Comparison of ENCODE assay signal across 18 cellular contexts in the genomic region with DNA sequence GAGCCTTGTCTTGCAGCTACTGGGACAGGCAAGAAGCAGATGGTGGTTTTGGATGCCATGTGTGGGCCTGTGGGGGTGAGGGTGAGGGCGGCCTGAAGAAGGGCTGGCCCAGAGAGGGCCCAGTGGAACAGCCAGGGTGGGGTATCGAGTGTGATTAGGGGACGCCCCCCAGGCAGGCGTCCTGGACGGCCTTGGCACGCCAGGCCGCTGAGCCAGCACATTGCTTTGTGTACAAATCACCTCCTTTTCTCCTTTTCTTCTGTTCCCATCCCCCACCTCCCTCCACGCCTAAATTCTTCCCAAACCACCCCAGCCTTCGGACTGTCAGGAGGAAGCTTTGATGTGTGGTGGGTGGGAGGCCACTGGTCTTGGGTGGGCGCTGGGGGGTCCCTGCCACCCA. TPM values are rescaled to one million over a fixed set of nuclear protein-coding genes. Genes with fewer than 3 reads are reported as not detected.
DNase-seq lines count a peak whose midpoint lies in the region; ATAC-seq and TF ChIP-seq lines count a peak whose summit lies in the region.
"Had no signal": no experiment of that assay in that cellular context is flagged by ENCODE, and none has a peak within 500 bp of the region (broad histone marks: within the 10 kb centered on the region; RNA-seq: fewer than 3 reads in every experiment).

No MANE protein-coding gene starts in this region.

- H3K4me3 Mint-ChIP-seq in activated CD4-positive, alpha-beta T cell treated with anti-CD3 and anti-CD28 coated beads, Interleukin-2, amount 10 ng/mL, durations not matched to agents 7 days and 5 days: no peak overlapping the region
- H3K4me3 Mint-ChIP-seq: activated CD4-positive, alpha-beta T cell treated with anti-CD3 and anti-CD28 coated beads for 36 hours; GM23338 had no signal

- H3K9me3 Mint-ChIP-seq in activated CD4-positive, alpha-beta T cell treated with anti-CD3 and anti-CD28 coated beads, Interleukin-2, amount 10 ng/mL, durations not matched to agents 7 days and 5 days: peaks cover 6% of the 10 kb centered on the region

- no peak for TF ChIP-seq POLR2A in spleen (IDR thresholded peaks at IDR 0.05)

- no peak for DNase-seq in activated CD4-positive, alpha-beta T cell treated with anti-CD3 and anti-CD28 coated beads, Interleukin-2, amount 10 ng/mL, durations not matched to agents 7 days and 5 days
- no peak for DNase-seq in activated CD4-positive, alpha-beta T cell treated with anti-CD3 and anti-CD28 coated beads, Interleukin-2, amount 50 U/mL, for 48 hours
- no peak for DNase-seq in RWPE1 (ENCODE audit: low spot score)
- DNase-seq in fibroblast of the aortic adventitia (ENCODE audit: low read depth): peak; percentile 58
- DNase-seq in spleen: no peak
- no peak for DNase-seq in Ammon's horn (ENCODE audit: low spot score)
- DNase-seq: ACHN; activated CD4-positive, alpha-beta T cell treated with anti-CD3 and anti-CD28 coated beads for 36 hours; activated gamma-delta T cell; DMS79 treated with DMSO at 0.1 percent for 48 hours; hypothalamus; T-helper 2 cell; transverse colon had no signal

- no peak for ATAC-seq in GM21825 (IDR thresholded peaks at IDR 0.05; ENCODE audit: unreplicated experiment)
- ATAC-seq: activated CD4-positive, alpha-beta T cell treated with anti-CD3 and anti-CD28 coated beads for 36 hours; GM23338 had no signal

- CTCF ChIA-PET in activated CD4-positive, alpha-beta T cell treated with anti-CD3 and anti-CD28 coated beads, Interleukin-2, amount 10 ng/mL, durations not matched to agents 7 days and 5 days (lab: Charles Lee): interaction anchor here (0.6 to 1.6 kb wide), 3 partner anchors 12 to 293 kb away, joined by 3 to 5 read pairs (median 4); no protein-coding TSS in a partner anchor
- CTCF ChIA-PET in RWPE1 (lab: Yijun Ruan, JAX): interaction anchor here (3.7 kb wide), 1 partner anchor 12 kb away, joined by 25 read pairs; no protein-coding TSS in a partner anchor

- H3K4me3 ChIP-seq in fibroblast of the aortic adventitia (ENCODE audit: low read depth, low read length): no peak overlapping the region
- no peak overlapping the region for H3K4me3 ChIP-seq in skin epidermis
- H3K4me3 ChIP-seq in spleen: no peak overlapping the region
- H3K4me3 ChIP-seq: GM23338, transverse colon had no signal

- peak overlapping the region; percentile 71 for H3K27ac Mint-ChIP-seq in activated CD4-positive, alpha-beta T cell treated with anti-CD3 and anti-CD28 coated beads, Interleukin-2, amount 10 ng/mL, durations not matched to agents 7 days and 5 days
- H3K27ac Mint-ChIP-seq: activated CD4-positive, alpha-beta T cell treated with anti-CD3 and anti-CD28 coated beads for 36 hours; GM23338 had no signal

- H3K27ac ChIP-seq in RWPE1 (peak overlapping the region; percentile 100), skin epidermis (peak overlapping the region in 14 of 21 experiments; percentile 3 to 86 (median 41)), spleen (no peak overlapping the region)
- H3K27ac ChIP-seq: transverse colon had no signal

- no peaks in the 10 kb centered on the region for H3K36me3 ChIP-seq in spleen
- H3K36me3 ChIP-seq: transverse colon had no signal

- TF ChIP-seq CTCF in RWPE1 (conservative IDR thresholded peaks at IDR 0.05; ENCODE audit: low read depth) (no peak), fibroblast of the aortic adventitia (IDR thresholded peaks at IDR 0.05; ENCODE audit: insufficient read depth, low read length) (no peak), spleen (IDR thresholded peaks at IDR 0.05 in 8 of 11, conservative IDR thresholded peaks at IDR 0.05 in 3 of 11) (no peak)

- POLR2A ChIA-PET in activated CD4-positive, alpha-beta T cell treated with anti-CD3 and anti-CD28 coated beads, Interleukin-2, amount 10 ng/mL, durations not matched to agents 7 days and 5 days (lab: Charles Lee): no interaction called here
- POLR2A ChIA-PET in RWPE1 (lab: Yijun Ruan, JAX; ENCODE audit: low non-redundant PET): no interaction called here

- H3K27me3 ChIP-seq in spleen (replicated peaks in 1 of 7): no peaks in the 10 kb centered on the region
- H3K27me3 ChIP-seq: transverse colon had no signal

- peaks cover 8% of the 10 kb centered on the region for H3K36me3 Mint-ChIP-seq in activated CD4-positive, alpha-beta T cell treated with anti-CD3 and anti-CD28 coated beads, Interleukin-2, amount 10 ng/mL, durations not matched to agents 7 days and 5 days (ENCODE audit: low read depth)

- H3K9me3 ChIP-seq in spleen: no peaks in the 10 kb centered on the region
- H3K9me3 ChIP-seq: transverse colon had no signal

- intact Hi-C loops in spleen (cut with DNase I; ENCODE audit: low total_unique reads): no loop called here

- peaks cover 67% of the 10 kb centered on the region for H3K4me1 Mint-ChIP-seq in activated CD4-positive, alpha-beta T cell treated with anti-CD3 and anti-CD28 coated beads, Interleukin-2, amount 10 ng/mL, durations not matched to agents 7 days and 5 days

- WGBS in spleen, 5 donors: 72 to 88% (median 84%) methylated on average over 10 of the region's 10 CpGs

- no peaks in the 10 kb centered on the region for H3K27me3 Mint-ChIP-seq in activated CD4-positive, alpha-beta T cell treated with anti-CD3 and anti-CD28 coated beads, Interleukin-2, amount 10 ng/mL, durations not matched to agents 7 days and 5 days
- H3K27me3 Mint-ChIP-seq: activated CD4-positive, alpha-beta T cell treated with anti-CD3 and anti-CD28 coated beads for 36 hours had no signal

- H3K4me1 ChIP-seq in spleen: peaks cover 16 to 53% (median 36%) of the 10 kb centered on the region in 6 donors

RNA-seq across cellular contexts. Expression of gene CD248, which starts 7.8 kb away (rescaled TPM):
- total RNA-seq in activated CD4-positive, alpha-beta T cell treated with anti-CD3 and anti-CD28 coated beads, Interleukin-2, amount 10 ng/mL, durations not matched to agents 7 days and 5 days: 1 to 10 TPM; 2.4 to 2.5 TPM
- total RNA-seq in fibroblast of the aortic adventitia (ENCODE audit: low replicate concordance) (99.1 and 193 TPM in 2 replicates), spleen (10 to 100 TPM in 2 of 7 donors, 1 to 10 TPM in 5; 4.7 to 15.7 (median 6.5) TPM)
- 1 to 10 TPM; 1.7 to 2.7 (median 2.0) TPM for polyA plus RNA-seq in spleen
- total RNA-seq: endothelial cell of umbilical vein had no signal

RNA-seq across cellular contexts. Expression of gene RIN1, which starts 11.6 kb away (rescaled TPM):
- 1 to 10 TPM; 1.1 to 1.6 TPM for total RNA-seq in activated CD4-positive, alpha-beta T cell treated with anti-CD3 and anti-CD28 coated beads, Interleukin-2, amount 10 ng/mL, durations not matched to agents 7 days and 5 days
- total RNA-seq in fibroblast of the aortic adventitia (ENCODE audit: low replicate concordance): 10.1 and 45.3 TPM in 2 replicates
- 10 to 100 TPM in 1 of 7 donors, 1 to 10 TPM in 6; 5.7 to 10.9 (median 8.9) TPM for total RNA-seq in spleen
- 1 to 10 TPM; 2.3 to 7.8 (median 7.0) TPM for polyA plus RNA-seq in spleen

RNA-seq across cellular contexts. Expression of gene BRMS1, which starts 20.3 kb away (rescaled TPM):
- 10 to 100 TPM; 47.4 to 48.0 TPM for total RNA-seq in activated CD4-positive, alpha-beta T cell treated with anti-CD3 and anti-CD28 coated beads, Interleukin-2, amount 10 ng/mL, durations not matched to agents 7 days and 5 days
- total RNA-seq in fibroblast of the aortic adventitia (ENCODE audit: low replicate concordance): 22.6 and 38.5 TPM in 2 replicates
- total RNA-seq in spleen: 10 to 100 TPM; 32.3 to 52.5 (median 37.2) TPM
- 10 to 100 TPM; 61.6 to 90.6 (median 83.0) TPM for polyA plus RNA-seq in spleen

RNA-seq across cellular contexts. Expression of gene B4GAT1, which starts 22.8 kb away (rescaled TPM):
- total RNA-seq in activated CD4-positive, alpha-beta T cell treated with anti-CD3 and anti-CD28 coated beads, Interleukin-2, amount 10 ng/mL, durations not matched to agents 7 days and 5 days: 1 to 10 TPM; 8.5 to 9.4 TPM
- total RNA-seq in fibroblast of the aortic adventitia (ENCODE audit: low replicate concordance) (21.5 and 36.3 TPM in 2 replicates), spleen (10 to 100 TPM in 5 of 7 donors, 1 to 10 TPM in 2; 6.3 to 23.4 (median 13.9) TPM)
- 1 to 10 TPM; 4.3 to 8.9 (median 8.7) TPM for polyA plus RNA-seq in spleen

RNA-seq across cellular contexts. Expression of gene TMEM151A, which starts 32.9 kb away (rescaled TPM):
- not detected for total RNA-seq in activated CD4-positive, alpha-beta T cell treated with anti-CD3 and anti-CD28 coated beads, Interleukin-2, amount 10 ng/mL, durations not matched to agents 7 days and 5 days
- total RNA-seq in fibroblast of the aortic adventitia (ENCODE audit: low replicate concordance) (0.27 and 0.41 TPM in 2 replicates), spleen (under 1 TPM in 1 of 7 donors, not detected in 6; 0.34 TPM)
- under 1 TPM in 2 of 3 donors, not detected in 1; 0.02 TPM for polyA plus RNA-seq in spleen
- total RNA-seq: activated CD4-positive, alpha-beta T cell treated with anti-CD3 and anti-CD28 coated beads for 36 hours; endothelial cell of umbilical vein; lung microvascular endothelial cell had no signal
- polyA plus RNA-seq: endothelial cell of umbilical vein had no signal

Comparison
In these comparisons a context has a peak if more than half of its experiments do, and no peak if none do; other contexts are left out.
1. H3K27ac ChIP-seq: peak in RWPE1 (single experiment) and skin epidermis (14 of 21); none in spleen (0 of 8).